ENCODE assay signal across 15 cellular contexts in the genomic region with DNA sequence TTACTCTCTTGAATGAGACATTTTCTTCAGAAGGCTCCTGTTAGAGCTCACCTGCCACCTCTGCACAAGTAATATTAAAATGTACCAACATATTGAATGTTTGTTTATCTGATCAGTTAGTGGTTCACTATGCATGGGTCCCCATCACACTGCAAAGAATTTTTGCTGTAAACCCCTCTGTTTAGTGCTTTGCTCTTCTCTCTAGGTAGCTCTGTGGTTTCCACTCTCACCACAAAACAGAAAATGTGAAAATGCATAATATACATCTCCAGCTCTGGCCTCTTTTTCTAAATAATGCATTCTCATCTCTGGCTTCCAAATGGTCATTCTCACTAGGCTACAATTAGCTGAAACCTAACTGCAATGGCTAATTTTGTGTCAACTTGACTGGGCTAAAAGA.
DNase-seq lines count a peak whose midpoint lies in the region; ATAC-seq and FAIRE-seq lines count a peak whose summit lies in the region.
"Had no signal": no experiment of that assay in that cellular context is flagged by ENCODE, and none has a peak within 500 bp of the region (broad histone marks: within the 10 kb centered on the region; RNA-seq: fewer than 3 reads in every experiment).

No MANE protein-coding gene starts in this region.

- H3K27me3 Mint-ChIP-seq in activated naive CD4-positive, alpha-beta T cell treated with anti-CD3 and anti-CD28 coated beads, Interleukin-2, amount 10 ng/mL, durations not matched to agents 7 days and 5 days, result peaks cover 3% of the 10 kb centered on the region
- no peaks in the 10 kb centered on the region for H3K27me3 Mint-ChIP-seq in activated naive CD4-positive, alpha-beta T cell treated with anti-CD3 and anti-CD28 coated beads for 36 hours (ENCODE audit: low read depth)
- H3K27me3 Mint-ChIP-seq in activated T-helper 17 cell treated with anti-CD3 and anti-CD28 coated beads, Interleukin-2, amount 50 U/mL, for 72 hours, result no peaks in the 10 kb centered on the region

- peaks cover 4% of the 10 kb centered on the region for H3K36me3 Mint-ChIP-seq in activated naive CD4-positive, alpha-beta T cell treated with anti-CD3 and anti-CD28 coated beads, Interleukin-2, amount 10 ng/mL, durations not matched to agents 7 days and 5 days
- no peaks in the 10 kb centered on the region for H3K36me3 Mint-ChIP-seq in activated naive CD4-positive, alpha-beta T cell treated with anti-CD3 and anti-CD28 coated beads for 36 hours (ENCODE audit: low read depth)
- no peaks in the 10 kb centered on the region for H3K36me3 Mint-ChIP-seq in activated T-helper 17 cell treated with anti-CD3 and anti-CD28 coated beads, Interleukin-2, amount 50 U/mL, for 72 hours (ENCODE audit: low read depth)

- CTCF ChIA-PET in activated naive CD4-positive, alpha-beta T cell treated with anti-CD3 and anti-CD28 coated beads, Interleukin-2, amount 10 ng/mL, durations not matched to agents 7 days and 5 days (lab: Charles Lee), result interaction anchor here (0.7 to 1.2 kb wide), 3 partner anchors 11 to 243 kb away, joined by 3 to 9 read pairs (median 3); no protein-coding TSS in a partner anchor
- CTCF ChIA-PET in activated naive CD4-positive, alpha-beta T cell treated with anti-CD3 and anti-CD28 coated beads for 36 hours (lab: Charles Lee), result interaction anchor here (0.6 to 1.9 kb wide), 4 partner anchors 12 to 241 kb away, joined by 3 to 15 read pairs (median 4); no protein-coding TSS in a partner anchor

- H3K4me3 ChIP-seq in Jurkat, Clone E6-1 (ENCODE audit: low read length), result no peak overlapping the region
- no peak overlapping the region for H3K4me3 ChIP-seq in small intestine (ENCODE audit: low read depth in 1 of 2, low read length in 2 of 2)

- DNase-seq in activated naive CD4-positive, alpha-beta T cell treated with anti-CD3 and anti-CD28 coated beads, Interleukin-2, amount 10 ng/mL, durations not matched to agents 7 days and 5 days, result no peak
- DNase-seq in activated naive CD4-positive, alpha-beta T cell treated with anti-CD3 and anti-CD28 coated beads for 36 hours, result no peak
- peak; percentile 65 for DNase-seq in Jurkat, Clone E6-1 (ENCODE audit: low read depth, low spot score)
- DNase-seq in small intestine (peak; percentile 28), cerebellar nuclear complex (lab: John Stamatoyannopoulos, UW) (no peak)
- DNase-seq: ACHN, Kasumi-1, NCI-H1417, NCI-H2029 treated with DMSO at 0.1 percent for 48 hours, NCI-H524, SHP77 treated with DMSO at 0.1 percent for 48 hours had no signal

- ATAC-seq in activated T-helper 17 cell treated with anti-CD3 and anti-CD28 coated beads, Interleukin-2, amount 50 U/mL, for 72 hours (replicated peaks), result peak; percentile 21
- ATAC-seq in HG02642 (IDR thresholded peaks at IDR 0.05; ENCODE audit: poor library complexity, unreplicated experiment), result no peak

- H3K27me3 ChIP-seq in small intestine (ENCODE audit: control insufficient read depth in 2 of 2, insufficient read depth in 2 of 2, low read length in 2 of 2), result peaks cover 0 to 4% of the 10 kb centered on the region in 2 donors

- H3K4me3 Mint-ChIP-seq in activated naive CD4-positive, alpha-beta T cell treated with anti-CD3 and anti-CD28 coated beads, Interleukin-2, amount 10 ng/mL, durations not matched to agents 7 days and 5 days, result no peak overlapping the region
- no peak overlapping the region for H3K4me3 Mint-ChIP-seq in activated naive CD4-positive, alpha-beta T cell treated with anti-CD3 and anti-CD28 coated beads for 36 hours
- peak overlapping the region; percentile 3 for H3K4me3 Mint-ChIP-seq in activated T-helper 17 cell treated with anti-CD3 and anti-CD28 coated beads, Interleukin-2, amount 50 U/mL, for 72 hours

- H3K9me3 ChIP-seq in small intestine (ENCODE audit: control insufficient read depth, low read depth), result no peaks in the 10 kb centered on the region

- no peaks in the 10 kb centered on the region for H3K9me3 Mint-ChIP-seq in activated naive CD4-positive, alpha-beta T cell treated with anti-CD3 and anti-CD28 coated beads, Interleukin-2, amount 10 ng/mL, durations not matched to agents 7 days and 5 days
- no peaks in the 10 kb centered on the region for H3K9me3 Mint-ChIP-seq in activated naive CD4-positive, alpha-beta T cell treated with anti-CD3 and anti-CD28 coated beads for 36 hours
- no peaks in the 10 kb centered on the region for H3K9me3 Mint-ChIP-seq in activated T-helper 17 cell treated with anti-CD3 and anti-CD28 coated beads, Interleukin-2, amount 50 U/mL, for 72 hours

- no peaks in the 10 kb centered on the region for H3K4me1 ChIP-seq in small intestine (ENCODE audit: control insufficient read depth in 2 of 2, insufficient read depth in 1 of 2, low read depth in 1 of 2, low read length in 1 of 2)

- peak overlapping the region; percentile 81 for H3K27ac Mint-ChIP-seq in activated naive CD4-positive, alpha-beta T cell treated with anti-CD3 and anti-CD28 coated beads, Interleukin-2, amount 10 ng/mL, durations not matched to agents 7 days and 5 days
- H3K27ac Mint-ChIP-seq in activated naive CD4-positive, alpha-beta T cell treated with anti-CD3 and anti-CD28 coated beads for 36 hours, result no peak overlapping the region
- H3K27ac Mint-ChIP-seq in activated T-helper 17 cell treated with anti-CD3 and anti-CD28 coated beads, Interleukin-2, amount 50 U/mL, for 72 hours, result peak overlapping the region; percentile 40

- FAIRE-seq in small intestine (lab: Jason Lieb, UNC), result no peak
- FAIRE-seq: H54, RCC 7860 had no signal

- no peaks in the 10 kb centered on the region for H3K36me3 ChIP-seq in small intestine (ENCODE audit: control insufficient read depth in 2 of 2, insufficient read depth in 2 of 2, low read length in 2 of 2)

- H3K4me1 Mint-ChIP-seq in activated naive CD4-positive, alpha-beta T cell treated with anti-CD3 and anti-CD28 coated beads, Interleukin-2, amount 10 ng/mL, durations not matched to agents 7 days and 5 days, result peaks cover 71% of the 10 kb centered on the region
- H3K4me1 Mint-ChIP-seq in activated naive CD4-positive, alpha-beta T cell treated with anti-CD3 and anti-CD28 coated beads for 36 hours (ENCODE audit: low read depth), result peaks cover 51% of the 10 kb centered on the region
- H3K4me1 Mint-ChIP-seq in activated T-helper 17 cell treated with anti-CD3 and anti-CD28 coated beads, Interleukin-2, amount 50 U/mL, for 72 hours, result peaks cover 32% of the 10 kb centered on the region

- intact Hi-C loops in activated naive CD4-positive, alpha-beta T cell treated with anti-CD3 and anti-CD28 coated beads for 36 hours (cut with micrococcal nuclease), result no loop called here

- no peak overlapping the region for H3K27ac ChIP-seq in small intestine (ENCODE audit: low read depth in 1 of 2, low read length in 1 of 2)

Comparison
In these comparisons a context has a peak if more than half of its experiments do, and no peak if none do; other contexts are left out.
1. DNase-seq: peak in Jurkat, Clone E6-1 (single experiment) and small intestine (single experiment); none in activated naive CD4-positive, alpha-beta T cell treated with anti-CD3 and anti-CD28 coated beads, Interleukin-2, amount 10 ng/mL, durations not matched to agents 7 days and 5 days (single experiment), activated naive CD4-positive, alpha-beta T cell treated with anti-CD3 and anti-CD28 coated beads for 36 hours (single experiment) and cerebellar nuclear complex (0 of 2).